Comparison of ENCODE assay signal across 1 cellular context in the genomic region with DNA sequence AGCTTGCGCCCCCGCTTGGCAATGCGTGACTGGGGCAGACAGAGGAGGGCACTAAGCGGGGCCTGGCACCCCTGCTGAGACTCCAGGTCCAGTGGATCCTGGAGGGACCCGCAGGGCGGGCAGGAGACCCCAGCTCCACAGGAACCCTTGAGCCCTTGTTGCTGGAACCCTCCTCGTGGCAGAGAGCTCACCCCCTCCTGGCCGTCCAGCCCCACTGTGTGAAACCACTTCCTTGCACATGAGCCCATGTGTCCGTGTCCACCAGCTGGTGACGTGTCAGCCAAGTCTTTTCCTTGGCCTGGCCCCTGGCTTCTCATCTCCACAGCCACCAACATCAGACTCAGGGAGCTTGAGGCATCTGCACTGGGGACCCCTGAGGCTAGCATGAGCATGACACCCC.
TF ChIP-seq lines count a peak whose summit lies in the region.

No MANE protein-coding gene starts in this region.

TF ChIP-seq in IMR-90, 13 proteins besides CTCF, POLR2A, EP300 and RAD21:
- TF ChIP-seq ELK1 (IDR thresholded peaks at IDR 0.05; ENCODE audit: borderline replicate concordance, low read depth, low read length) (no peak), CEBPB (IDR thresholded peaks at IDR 0.05; ENCODE audit: low read depth, low read length) (no peak), FOS (IDR thresholded peaks at IDR 0.05; ENCODE audit: low read depth, low read length) (no peak), BHLHE40 (IDR thresholded peaks at IDR 0.05; ENCODE audit: low read depth, low read length) (no peak), RCOR1 (IDR thresholded peaks at IDR 0.05; ENCODE audit: insufficient replicate concordance, low read length) (no peak), MXI1 (IDR thresholded peaks at IDR 0.05; ENCODE audit: borderline replicate concordance, low read depth, low read length) (no peak), NFE2L2 (IDR thresholded peaks at IDR 0.05; ENCODE audit: low read depth, low read length) (no peak), CHD1 (IDR thresholded peaks at IDR 0.05; ENCODE audit: low read depth, low read length) (no peak), SMC3 (IDR thresholded peaks at IDR 0.05; ENCODE audit: low read depth, low read length) (no peak), MAZ (IDR thresholded peaks at IDR 0.05; ENCODE audit: borderline replicate concordance, low read depth, low read length) (no peak), MAFK (IDR thresholded peaks at IDR 0.05; ENCODE audit: low read depth, low read length) (no peak), RFX5 (IDR thresholded peaks at IDR 0.05; ENCODE audit: low read depth, low read length) (no peak)
- TF ChIP-seq, protein P1, sequence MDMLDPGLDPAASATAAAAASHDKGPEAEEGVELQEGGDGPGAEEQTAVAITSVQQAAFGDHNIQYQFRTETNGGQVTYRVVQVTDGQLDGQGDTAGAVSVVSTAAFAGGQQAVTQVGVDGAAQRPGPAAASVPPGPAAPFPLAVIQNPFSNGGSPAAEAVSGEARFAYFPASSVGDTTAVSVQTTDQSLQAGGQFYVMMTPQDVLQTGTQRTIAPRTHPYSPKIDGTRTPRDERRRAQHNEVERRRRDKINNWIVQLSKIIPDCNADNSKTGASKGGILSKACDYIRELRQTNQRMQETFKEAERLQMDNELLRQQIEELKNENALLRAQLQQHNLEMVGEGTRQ (IDR thresholded peaks at IDR 0.05; ENCODE audit: low read depth, low read length) = no peak
